In the genomic region with DNA sequence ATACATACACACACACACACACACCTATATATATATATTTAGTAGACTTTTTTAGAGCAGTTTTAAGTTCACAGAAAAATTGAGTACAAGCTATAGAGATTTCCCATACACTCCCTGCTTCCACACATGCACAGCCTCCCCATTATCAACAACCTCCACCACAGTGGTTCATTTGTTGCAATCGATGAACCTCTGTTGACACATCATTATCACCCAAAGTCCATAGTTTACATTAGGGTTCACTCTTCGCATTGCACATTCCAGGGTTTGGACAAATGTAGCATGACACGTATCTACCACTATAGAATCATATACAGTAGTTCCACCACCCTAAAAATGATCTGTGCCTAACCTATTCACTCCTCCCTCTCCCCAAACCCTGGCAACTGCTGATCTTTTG, we compare ENCODE assay signal across 25 cellular contexts.
DNase-seq lines count a peak whose midpoint lies in the region; ATAC-seq and TF ChIP-seq lines count a peak whose summit lies in the region.
"Had no signal": no experiment of that assay in that cellular context is flagged by ENCODE, and none has a peak within 500 bp of the region (broad histone marks: within the 10 kb centered on the region; RNA-seq: fewer than 3 reads in every experiment).

No MANE protein-coding gene starts in this region.

- H3K4me1 ChIP-seq in H9 (ENCODE audit: insufficient read depth, low read length) (no peaks in the 10 kb centered on the region; the same call in 1 of the 2 replicates), testis (no peaks in the 10 kb centered on the region), body of pancreas (no peaks in the 10 kb centered on the region)
- H3K4me1 ChIP-seq: BE2C, BLaER1 had no signal

- no peak overlapping the region for H3K4me3 Mint-ChIP-seq in H9
- H3K4me3 Mint-ChIP-seq in immature natural killer cell: peak overlapping the region in 1 of 5 donors; percentile 41
- no peak overlapping the region for H3K4me3 Mint-ChIP-seq in natural killer cell
- H3K4me3 Mint-ChIP-seq in nephron progenitor cell: no peak overlapping the region
- H3K4me3 Mint-ChIP-seq: CD14-positive monocyte; CD4-positive, alpha-beta memory T cell; CD4-positive, CD25-positive, alpha-beta regulatory T cell; CD8-positive, alpha-beta memory T cell had no signal

- H3K27ac Mint-ChIP-seq in H9 (peak overlapping the region in 2 of 3 experiments; percentile 19 to 68; a peak in 2 of 7 replicates), immature natural killer cell (peak overlapping the region in 5 of 6 donors; percentile 4 to 94 (median 46)), natural killer cell (peak overlapping the region; percentile 62 to 96), nephron progenitor cell (peak overlapping the region; percentile 17)
- H3K27ac Mint-ChIP-seq: CD14-positive monocyte; CD4-positive, CD25-positive, alpha-beta regulatory T cell had no signal

- H2BK5ac ChIP-seq in H9 (ENCODE audit: insufficient read length, low read length): no peak overlapping the region

- no peaks in the 10 kb centered on the region for H3K79me2 ChIP-seq in H9 (ENCODE audit: insufficient read depth, low read length)

- H3T11ph ChIP-seq in H9 (ENCODE audit: low read length): no peak overlapping the region

- H2AFZ ChIP-seq in H9 (ENCODE audit: low read length): no peak overlapping the region

- H3K36me3 ChIP-seq in testis (ENCODE audit: low read depth, missing control alignments): no peaks in the 10 kb centered on the region
- H3K36me3 ChIP-seq in body of pancreas (replicated peaks in 1 of 2; ENCODE audit: insufficient read depth in 1 of 2, low read depth in 2 of 2): no peaks in the 10 kb centered on the region
- H3K36me3 ChIP-seq: BE2C, BLaER1 had no signal

- no peak overlapping the region for H2BK120ac ChIP-seq in H9 (ENCODE audit: low read depth, low read length, poor library complexity, severe bottlenecking)

- H3K27me3 Mint-ChIP-seq in H9 (ENCODE audit: low read depth): no peaks in the 10 kb centered on the region
- H3K27me3 Mint-ChIP-seq in immature natural killer cell (ENCODE audit: low read depth in 3 of 3): peaks cover 0 to 4% (median 0%) of the 10 kb centered on the region in 3 donors
- no peaks in the 10 kb centered on the region for H3K27me3 Mint-ChIP-seq in natural killer cell (ENCODE audit: low read depth in 2 of 2)
- no peaks in the 10 kb centered on the region for H3K27me3 Mint-ChIP-seq in nephron progenitor cell (ENCODE audit: low read depth, poor library complexity)
- H3K27me3 Mint-ChIP-seq: CD4-positive, alpha-beta memory T cell; CD4-positive, CD25-positive, alpha-beta regulatory T cell had no signal

- no peak overlapping the region for H2BK15ac ChIP-seq in H9 (ENCODE audit: low read depth, low read length)

- H3K14ac ChIP-seq in H9 (ENCODE audit: insufficient read depth, low read length): no peak overlapping the region

- no peak overlapping the region for H4K8ac ChIP-seq in H9 (replicated peaks; ENCODE audit: insufficient read length, low read depth, low read length)

- no peak overlapping the region for H3K23ac ChIP-seq in H9 (ENCODE audit: insufficient read length, low read depth, low read length)

- ATAC-seq in natural killer cell (no peak), HG03378 (IDR thresholded peaks at IDR 0.05; ENCODE audit: unreplicated experiment) (no peak), body of pancreas (no peak)
- ATAC-seq: GM12878 had no signal

- H3K36me3 Mint-ChIP-seq in H9 (ENCODE audit: insufficient read depth in 1 of 3, low read depth in 3 of 3) (no peaks in the 10 kb centered on the region; a peak in 1 of 7 replicates), immature natural killer cell (no peaks in the 10 kb centered on the region), natural killer cell (no peaks in the 10 kb centered on the region), nephron progenitor cell (ENCODE audit: low read depth) (no peaks in the 10 kb centered on the region)
- H3K36me3 Mint-ChIP-seq: CD14-positive monocyte; CD4-positive, alpha-beta memory T cell; CD4-positive, CD25-positive, alpha-beta regulatory T cell had no signal

- no peak overlapping the region for H3K9ac ChIP-seq in H9 (ENCODE audit: extremely low read depth, insufficient read length, low read length)
- H3K9ac ChIP-seq: BLaER1 had no signal

- H3K4ac ChIP-seq in H9 (ENCODE audit: low read depth, low read length): no peak overlapping the region

- H2AK5ac ChIP-seq in H9 (ENCODE audit: insufficient read length, low read length): no peak overlapping the region

- no peak overlapping the region for H4K5ac ChIP-seq in H9 (ENCODE audit: insufficient read length, low read depth, low read length)

- H3K4me1 Mint-ChIP-seq in H9 (peaks cover 10 to 14% of the 10 kb centered on the region in 2 experiments), immature natural killer cell (peaks cover 52 to 60% of the 10 kb centered on the region in 2 donors), natural killer cell (peaks cover 44 to 46% of the 10 kb centered on the region in 2 donors), nephron progenitor cell (no peaks in the 10 kb centered on the region)
- H3K4me1 Mint-ChIP-seq: CD14-positive monocyte had no signal

- TF ChIP-seq CTCF in H9 (conservative IDR thresholded peaks at IDR 0.05): no peak
- no peak for TF ChIP-seq CTCF in natural killer cell (IDR thresholded peaks at IDR 0.05)
- TF ChIP-seq CTCF in nephron progenitor cell (IDR thresholded peaks at IDR 0.05): no peak
- TF ChIP-seq CTCF in testis (IDR thresholded peaks at IDR 0.05): no peak
- TF ChIP-seq CTCF in body of pancreas (IDR thresholded peaks at IDR 0.05): no peak

- H3K27ac ChIP-seq in H9 (ENCODE audit: insufficient read length, low read depth, low read length): no peak overlapping the region
- H3K27ac ChIP-seq in testis: no peak overlapping the region
- no peak overlapping the region for H3K27ac ChIP-seq in body of pancreas
- H3K27ac ChIP-seq: BLaER1 had no signal

- H3K79me1 ChIP-seq in H9 (ENCODE audit: insufficient read depth, low read depth, low read length, poor library complexity, severe bottlenecking): no peaks in the 10 kb centered on the region

- no peaks in the 10 kb centered on the region for H3K9me3 Mint-ChIP-seq in H9
- H3K9me3 Mint-ChIP-seq in immature natural killer cell: no peaks in the 10 kb centered on the region
- H3K9me3 Mint-ChIP-seq in natural killer cell: no peaks in the 10 kb centered on the region
- no peaks in the 10 kb centered on the region for H3K9me3 Mint-ChIP-seq in nephron progenitor cell
- H3K9me3 Mint-ChIP-seq: CD4-positive, alpha-beta memory T cell; CD8-positive, alpha-beta memory T cell had no signal

- DNase-seq in H9 (no peak), immature natural killer cell (no peak), natural killer cell (no peak), nephron progenitor cell (no peak), testis (no peak), body of pancreas (no peak)
- DNase-seq: 8988T; ACHN; BE2C; C1 segment of cervical spinal cord; CD4-positive, alpha-beta memory T cell; CD4-positive, CD25-positive, alpha-beta regulatory T cell; CD8-positive, alpha-beta memory T cell; COR-L47; DMS 273 treated with DMSO at 0.1 percent for 48 hours; DMS153; DMS53; DMS79; DND-41; EL; GDM1 had no signal

- H4K91ac ChIP-seq in H9 (ENCODE audit: insufficient read length, low read depth, low read length): no peak overlapping the region

- H3K9me3 ChIP-seq in H9 (ENCODE audit: control insufficient read depth, low read depth, low read length) (no peaks in the 10 kb centered on the region), testis (no peaks in the 10 kb centered on the region), body of pancreas (no peaks in the 10 kb centered on the region)
- H3K9me3 ChIP-seq: BE2C, BLaER1 had no signal

- no peaks in the 10 kb centered on the region for H3K23me2 ChIP-seq in H9 (ENCODE audit: insufficient read length, low read depth, low read length, poor library complexity, severe bottlenecking)

- H3K4me3 ChIP-seq in testis (no peak overlapping the region), body of pancreas (no peak overlapping the region)
- H3K4me3 ChIP-seq: BLaER1, GM12878 had no signal

- no peak overlapping the region for H2BK12ac ChIP-seq in H9 (ENCODE audit: insufficient read length, low read depth, low read length)

- no peaks in the 10 kb centered on the region for H4K20me1 ChIP-seq in H9 (ENCODE audit: control insufficient read depth, insufficient read depth, insufficient read length)
- H4K20me1 ChIP-seq: BLaER1 had no signal

- intact Hi-C loops in natural killer cell (cut with micrococcal nuclease) (loop anchor here (5.0 kb wide), 1 partner anchor 35 kb away; no protein-coding TSS in a partner anchor), testis (cut with DNase I; ENCODE audit: low total_unique reads) (no loop called here), body of pancreas (cut with DNase I) (no loop called here)

- no peak overlapping the region for H3K56ac ChIP-seq in H9 (ENCODE audit: insufficient read length, low read depth, low read length)

- H3K4me2 ChIP-seq in H9 (ENCODE audit: insufficient read depth, insufficient read length, low read length): no peak overlapping the region
- H3K4me2 ChIP-seq: BLaER1 had no signal

- WGBS in H9 (ENCODE audit: extremely low coverage, insufficient read length, low lambda C conversion rate): no CpG with 5 or more reads among the region's 3 CpGs
- WGBS in testis, 2 donors: 86 to 92% methylated on average over 3 of the region's 3 CpGs
- 62 to 65% methylated on average over 3 of the region's 3 CpGs for WGBS in body of pancreas, 2 donors

- H2BK20ac ChIP-seq in H9 (ENCODE audit: low read depth, low read length, poor library complexity, severe bottlenecking): no peak overlapping the region

- no peaks in the 10 kb centered on the region for H3K27me3 ChIP-seq in H9 (ENCODE audit: insufficient read depth, low read length)
- H3K27me3 ChIP-seq in testis: no peaks in the 10 kb centered on the region
- H3K27me3 ChIP-seq in body of pancreas: no peaks in the 10 kb centered on the region
- H3K27me3 ChIP-seq: BE2C, BLaER1 had no signal

- H3K18ac ChIP-seq in H9 (ENCODE audit: insufficient read length, low read depth, low read length): no peak overlapping the region

- TF ChIP-seq POLR2A in testis (IDR thresholded peaks at IDR 0.05) (no peak), body of pancreas (IDR thresholded peaks at IDR 0.05) (no peak)

Comparison
In these comparisons a context has a peak if more than half of its experiments do, and no peak if none do; other contexts are left out.
1. H3K27ac Mint-ChIP-seq: peak in every context shown above with its lines; median percentile 79 in natural killer cell; 46 in immature natural killer cell; 44 in H9; 17 in nephron progenitor cell.